ENCODE assay signal across 11 cellular contexts in the genomic region with DNA sequence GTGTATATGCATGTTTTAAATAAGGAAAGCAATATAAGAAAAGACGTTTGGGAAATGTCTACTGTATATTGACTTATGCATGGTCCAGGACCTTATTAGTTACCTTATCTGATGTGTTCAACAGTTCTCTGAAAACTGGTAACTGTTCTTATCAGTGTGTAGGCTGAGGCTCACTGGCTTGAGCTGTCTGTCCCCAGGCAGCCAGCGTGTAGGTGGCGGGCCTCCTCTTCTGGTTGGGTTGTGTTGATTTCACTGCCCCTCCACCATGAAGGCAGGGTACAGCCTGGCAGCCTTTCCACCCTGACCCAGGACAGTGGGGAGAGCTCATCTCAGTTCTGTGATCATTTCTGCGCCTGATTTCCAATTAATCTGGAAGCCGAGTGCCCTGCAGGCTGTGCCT. TPM values are rescaled to one million over a fixed set of nuclear protein-coding genes. Genes with fewer than 3 reads are reported as not detected.
A peak's percentile ranks its signal among the peaks of the same experiment; 100 is the strongest.
DNase-seq lines count a peak whose midpoint lies in the region; ATAC-seq lines count a peak whose summit lies in the region.
"Had no signal": no experiment of that assay in that cellular context is flagged by ENCODE, and none has a peak within 500 bp of the region (broad histone marks: within the 10 kb centered on the region; RNA-seq: fewer than 3 reads in every experiment).

No MANE protein-coding gene starts in this region.

- H3K4me3 Mint-ChIP-seq in activated T-cell treated with anti-CD3 and anti-CD28 coated beads, Interleukin-2, amount 50 U/mL, for 24 hours, result peak overlapping the region; percentile 67
- H3K4me3 Mint-ChIP-seq in activated naive CD4-positive, alpha-beta T cell treated with anti-CD3 and anti-CD28 coated beads, Interleukin-2, amount 10 ng/mL, durations not matched to agents 7 days and 5 days, result peak overlapping the region; percentile 30

- peak overlapping the region; percentile 97 for H3K27ac ChIP-seq in thymus (ENCODE audit: low read depth)
- H3K27ac ChIP-seq: ascending aorta, uterus had no signal

- peak overlapping the region; percentile 95 for H3K27ac Mint-ChIP-seq in activated T-cell treated with anti-CD3 and anti-CD28 coated beads, Interleukin-2, amount 50 U/mL, for 24 hours
- peak overlapping the region; percentile 95 for H3K27ac Mint-ChIP-seq in activated naive CD4-positive, alpha-beta T cell treated with anti-CD3 and anti-CD28 coated beads, Interleukin-2, amount 10 ng/mL, durations not matched to agents 7 days and 5 days

- no peak overlapping the region for H3K4me3 ChIP-seq in thymus (ENCODE audit: low read length)
- H3K4me3 ChIP-seq: ascending aorta, uterus had no signal

- H3K27me3 Mint-ChIP-seq in activated T-cell treated with anti-CD3 and anti-CD28 coated beads, Interleukin-2, amount 50 U/mL, for 24 hours, result no peaks in the 10 kb centered on the region
- H3K27me3 Mint-ChIP-seq in activated naive CD4-positive, alpha-beta T cell treated with anti-CD3 and anti-CD28 coated beads, Interleukin-2, amount 10 ng/mL, durations not matched to agents 7 days and 5 days, result no peaks in the 10 kb centered on the region

- no peaks in the 10 kb centered on the region for H3K36me3 ChIP-seq in thymus (ENCODE audit: control insufficient read depth, insufficient read depth)
- H3K36me3 ChIP-seq: ascending aorta, uterus had no signal

- peaks cover 88% of the 10 kb centered on the region for H3K4me1 Mint-ChIP-seq in activated T-cell treated with anti-CD3 and anti-CD28 coated beads, Interleukin-2, amount 50 U/mL, for 24 hours (ENCODE audit: low read depth)
- H3K4me1 Mint-ChIP-seq in activated naive CD4-positive, alpha-beta T cell treated with anti-CD3 and anti-CD28 coated beads, Interleukin-2, amount 10 ng/mL, durations not matched to agents 7 days and 5 days, result peaks cover 85% of the 10 kb centered on the region

- no peaks in the 10 kb centered on the region for H3K9me3 ChIP-seq in thymus (ENCODE audit: control insufficient read depth)
- H3K9me3 ChIP-seq: ascending aorta, uterus had no signal

- DNase-seq in activated T-cell treated with anti-CD3 and anti-CD28 coated beads, Interleukin-2, amount 50 U/mL, for 24 hours, result no peak
- DNase-seq in activated T-cell treated with anti-CD3 and anti-CD28 coated beads, Interleukin-2, amount 50 U/mL, for 1 hour, result no peak
- DNase-seq in activated naive CD4-positive, alpha-beta T cell treated with anti-CD3 and anti-CD28 coated beads, Interleukin-2, amount 10 ng/mL, durations not matched to agents 7 days and 5 days, result peak; percentile 53
- no peak for DNase-seq in DMS114 treated with DMSO at 0.1 percent for 48 hours (lab: John Stamatoyannopoulos, UW; ENCODE audit: unreplicated experiment)
- DNase-seq: occipital lobe, uterus had no signal

- ATAC-seq in HG02973 (IDR thresholded peaks at IDR 0.05; ENCODE audit: unreplicated experiment) (peak; percentile 37), GM21515 (IDR thresholded peaks at IDR 0.05; ENCODE audit: unreplicated experiment) (no peak), GM19455 (IDR thresholded peaks at IDR 0.05; ENCODE audit: unreplicated experiment) (no peak)

- H3K9me3 Mint-ChIP-seq in activated T-cell treated with anti-CD3 and anti-CD28 coated beads, Interleukin-2, amount 50 U/mL, for 24 hours, result no peaks in the 10 kb centered on the region
- no peaks in the 10 kb centered on the region for H3K9me3 Mint-ChIP-seq in activated naive CD4-positive, alpha-beta T cell treated with anti-CD3 and anti-CD28 coated beads, Interleukin-2, amount 10 ng/mL, durations not matched to agents 7 days and 5 days

- no peaks in the 10 kb centered on the region for H3K27me3 ChIP-seq in thymus (ENCODE audit: control insufficient read depth, insufficient read depth)
- H3K27me3 ChIP-seq: ascending aorta, uterus had no signal

- CTCF ChIA-PET in activated naive CD4-positive, alpha-beta T cell treated with anti-CD3 and anti-CD28 coated beads, Interleukin-2, amount 10 ng/mL, durations not matched to agents 7 days and 5 days (lab: Charles Lee), result interaction anchor here (1.0 to 2.5 kb wide), 7 partner anchors 11 to 107 kb away, joined by 3 to 19 read pairs (median 5); no protein-coding TSS in a partner anchor

- H3K4me1 ChIP-seq in thymus (ENCODE audit: control insufficient read depth, insufficient read depth, low read length), result peaks cover 32% of the 10 kb centered on the region
- H3K4me1 ChIP-seq: ascending aorta, uterus had no signal

- no peaks in the 10 kb centered on the region for H3K36me3 Mint-ChIP-seq in activated T-cell treated with anti-CD3 and anti-CD28 coated beads, Interleukin-2, amount 50 U/mL, for 24 hours (ENCODE audit: low read depth)
- H3K36me3 Mint-ChIP-seq in activated naive CD4-positive, alpha-beta T cell treated with anti-CD3 and anti-CD28 coated beads, Interleukin-2, amount 10 ng/mL, durations not matched to agents 7 days and 5 days, result peaks cover 1% of the 10 kb centered on the region

- WGBS in thymus, result 62% methylated on average over 5 of the region's 5 CpGs

RNA-seq across cellular contexts. Expression of a gene that starts 38.7 kb away (rescaled TPM):
- polyA plus RNA-seq in thymus, result 62.1 TPM
